Comparison of ENCODE assay signal across 14 cellular contexts in genomic region chr2:199716807-199717586, GRCh38.
DNase-seq lines count a peak whose midpoint lies in the region; FAIRE-seq and TF ChIP-seq lines count a peak whose summit lies in the region.
"Had no signal": no experiment of that assay in that cellular context is flagged by ENCODE, and none has a peak within 500 bp of the region (broad histone marks: within the 10 kb centered on the region; RNA-seq: fewer than 3 reads in every experiment).

No MANE protein-coding gene starts in this region.

- H3K4me2 ChIP-seq in GM23248 (ENCODE audit: unreplicated experiment) (no peak overlapping the region), mesenchymal stem cell (ENCODE audit: low read length, poor library complexity, severe bottlenecking) (no peak overlapping the region)

- peaks cover 8% of the 10 kb centered on the region for H3K27me3 Mint-ChIP-seq in Calu3 (ENCODE audit: unreplicated experiment)

- peaks cover 2% of the 10 kb centered on the region for H3K9me3 Mint-ChIP-seq in Calu3 (ENCODE audit: low read depth, unreplicated experiment)

- H3K27ac ChIP-seq in GM23248 (no peak overlapping the region), mesenchymal stem cell (ENCODE audit: low read length, poor library complexity, severe bottlenecking) (no peak overlapping the region), tibial artery (no peak overlapping the region)
- H3K27ac ChIP-seq: suprapubic skin had no signal

- CTCF ChIA-PET in Calu3 (lab: Charles Lee), result no interaction called here

- no peak overlapping the region for H2BK15ac ChIP-seq in mesenchymal stem cell (ENCODE audit: low read depth, poor library complexity, severe bottlenecking)

- H3K36me3 Mint-ChIP-seq in Calu3 (ENCODE audit: insufficient read depth, unreplicated experiment), result no peaks in the 10 kb centered on the region
- H3K36me3 Mint-ChIP-seq: naive B cell had no signal

- no peak overlapping the region for H2BK12ac ChIP-seq in mesenchymal stem cell (ENCODE audit: low read length in 2 of 2)

- intact Hi-C loops in tibial artery (cut with DNase I; ENCODE audit: low total_unique reads) (no loop called here), Calu3 (cut with micrococcal nuclease; ENCODE audit: unreplicated experiment) (no loop called here)

- no peaks in the 10 kb centered on the region for H4K20me1 ChIP-seq in GM23248 (ENCODE audit: insufficient read depth)

- no peak for TF ChIP-seq CTCF in tibial artery (IDR thresholded peaks at IDR 0.05)
- TF ChIP-seq CTCF in Calu3 (IDR thresholded peaks at IDR 0.05; ENCODE audit: unreplicated experiment), result no peak

- H3K9me3 ChIP-seq in GM23248 (ENCODE audit: low read depth) (no peaks in the 10 kb centered on the region), mesenchymal stem cell (ENCODE audit: control insufficient read depth, low read length) (no peaks in the 10 kb centered on the region), tibial artery (no peaks in the 10 kb centered on the region)
- H3K9me3 ChIP-seq: MG63 had no signal

- in situ Hi-C loops in GM23248 (cut with MboI), result no loop called here

- H3K14ac ChIP-seq in mesenchymal stem cell (ENCODE audit: low read length in 2 of 2), result no peak overlapping the region

- no peak overlapping the region for H3K4me3 Mint-ChIP-seq in Calu3 (ENCODE audit: low read depth, unreplicated experiment)
- H3K4me3 Mint-ChIP-seq: HFFc6, naive B cell had no signal

- no peak overlapping the region for H2BK120ac ChIP-seq in mesenchymal stem cell (ENCODE audit: low read depth, low read length)

- H3K18ac ChIP-seq in mesenchymal stem cell (ENCODE audit: low read depth in 1 of 2, low read length in 2 of 2), result no peak overlapping the region

- no peak overlapping the region for H4K8ac ChIP-seq in mesenchymal stem cell (ENCODE audit: low read length)

- H2AFZ ChIP-seq in GM23248 (no peak overlapping the region), mesenchymal stem cell (ENCODE audit: low read depth, low read length) (no peak overlapping the region)

- no peak overlapping the region for H3K9ac ChIP-seq in GM23248
- H3K9ac ChIP-seq in mesenchymal stem cell (ENCODE audit: low read length), result no peak overlapping the region

- H3K27me3 ChIP-seq in GM23248 (replicated peaks; ENCODE audit: insufficient read depth) (no peaks in the 10 kb centered on the region), mesenchymal stem cell (ENCODE audit: control insufficient read depth in 1 of 2, insufficient read depth in 1 of 2, low read length in 2 of 2) (no peaks in the 10 kb centered on the region), tibial artery (no peaks in the 10 kb centered on the region)
- H3K27me3 ChIP-seq: MG63, suprapubic skin had no signal

- WGBS in GM23248 (ENCODE audit: low coverage in 1 of 2, low lambda C conversion rate in 2 of 2, missing lambda C conversion rate in 2 of 2), 2 experiments, result 34 to 39% methylated on average over 4 of the region's 4 CpGs
- 36% methylated on average over 3 of the region's 4 CpGs for WGBS in mesenchymal stem cell

- H2AK5ac ChIP-seq in mesenchymal stem cell (ENCODE audit: low read length, severe bottlenecking), result no peak overlapping the region

- no TSS peak for BruUV-seq in Calu3 (replicated peaks; lab: Mats Ljungman, UMichigan)

- no peak overlapping the region for H3K4ac ChIP-seq in mesenchymal stem cell (ENCODE audit: low read depth in 1 of 2, low read length in 2 of 2)

- no peaks in the 10 kb centered on the region for H3F3A ChIP-seq in GM23248 (ENCODE audit: insufficient read depth)

- H3K79me1 ChIP-seq in mesenchymal stem cell (replicated peaks; ENCODE audit: low read length, poor library complexity, severe bottlenecking), result no peaks in the 10 kb centered on the region

- H3K27ac Mint-ChIP-seq in Calu3 (ENCODE audit: unreplicated experiment), result no peak overlapping the region
- H3K27ac Mint-ChIP-seq: HFFc6, naive B cell had no signal

- H3K4me1 Mint-ChIP-seq in Calu3 (ENCODE audit: low read depth, unreplicated experiment), result peaks cover 6% of the 10 kb centered on the region
- H3K4me1 Mint-ChIP-seq: naive B cell had no signal

- H3K4me3 ChIP-seq in GM23248 (no peak overlapping the region), mesenchymal stem cell (ENCODE audit: insufficient read depth in 1 of 2, low read depth in 1 of 2, low read length in 2 of 2) (no peak overlapping the region), tibial artery (no peak overlapping the region)
- H3K4me3 ChIP-seq: GM12878, MG63, suprapubic skin had no signal

- H3K36me3 ChIP-seq in GM23248 (ENCODE audit: low read depth) (no peaks in the 10 kb centered on the region), mesenchymal stem cell (ENCODE audit: control insufficient read depth in 1 of 2, insufficient read depth in 2 of 2, low read depth in 1 of 2, low read length in 2 of 2) (no peaks in the 10 kb centered on the region), tibial artery (no peaks in the 10 kb centered on the region)
- H3K36me3 ChIP-seq: MG63, suprapubic skin had no signal

- no peak overlapping the region for H4K91ac ChIP-seq in mesenchymal stem cell (ENCODE audit: low read length)

- no peaks in the 10 kb centered on the region for H3K4me1 ChIP-seq in GM23248 (ENCODE audit: insufficient read depth)
- peaks cover 1% of the 10 kb centered on the region for H3K4me1 ChIP-seq in mesenchymal stem cell (ENCODE audit: control insufficient read depth, insufficient read depth, low read depth, low read length)
- no peaks in the 10 kb centered on the region for H3K4me1 ChIP-seq in tibial artery
- H3K4me1 ChIP-seq: suprapubic skin had no signal

- DNase-seq in GM23248 (peak; percentile 20), LHCN-M2 (ENCODE audit: low read depth) (peak; percentile 39), RCC 7860 (ENCODE audit: low spot score) (peak; percentile 18), mesenchymal stem cell (peak; percentile 23), tibial artery (no peak), activated gamma-delta T cell treated with Interleukin-2 at 50 U/mL for 16 hours (no peak), Calu3 (no peak)
- DNase-seq: activated naive CD4-positive, alpha-beta T cell treated with Interleukin-2 at 50 U/mL for 16 hours; HFFc6; MG63; naive B cell had no signal

- H3K23ac ChIP-seq in mesenchymal stem cell (ENCODE audit: low read length in 2 of 2), result no peak overlapping the region

- no peaks in the 10 kb centered on the region for H3K79me2 ChIP-seq in GM23248 (ENCODE audit: insufficient read depth)

- no peaks in the 10 kb centered on the region for H3K9me2 ChIP-seq in GM23248 (ENCODE audit: insufficient read depth)

- H2BK5ac ChIP-seq in mesenchymal stem cell (ENCODE audit: low read depth, low read length, poor library complexity, severe bottlenecking), result no peak overlapping the region

- no peak for FAIRE-seq in RCC 7860 (lab: Jason Lieb, UNC)
- FAIRE-seq: D721Med, GM12878 had no signal

Comparison
In these comparisons a context has a peak if more than half of its experiments do, and no peak if none do; other contexts are left out.
1. DNase-seq: peak in GM23248 (single experiment), LHCN-M2 (single experiment), RCC 7860 (single experiment) and mesenchymal stem cell (single experiment); none in tibial artery (0 of 2), activated gamma-delta T cell treated with Interleukin-2 at 50 U/mL for 16 hours (single experiment) and Calu3 (single experiment).